Comparison of ENCODE assay signal across 8 cellular contexts in the genomic region with DNA sequence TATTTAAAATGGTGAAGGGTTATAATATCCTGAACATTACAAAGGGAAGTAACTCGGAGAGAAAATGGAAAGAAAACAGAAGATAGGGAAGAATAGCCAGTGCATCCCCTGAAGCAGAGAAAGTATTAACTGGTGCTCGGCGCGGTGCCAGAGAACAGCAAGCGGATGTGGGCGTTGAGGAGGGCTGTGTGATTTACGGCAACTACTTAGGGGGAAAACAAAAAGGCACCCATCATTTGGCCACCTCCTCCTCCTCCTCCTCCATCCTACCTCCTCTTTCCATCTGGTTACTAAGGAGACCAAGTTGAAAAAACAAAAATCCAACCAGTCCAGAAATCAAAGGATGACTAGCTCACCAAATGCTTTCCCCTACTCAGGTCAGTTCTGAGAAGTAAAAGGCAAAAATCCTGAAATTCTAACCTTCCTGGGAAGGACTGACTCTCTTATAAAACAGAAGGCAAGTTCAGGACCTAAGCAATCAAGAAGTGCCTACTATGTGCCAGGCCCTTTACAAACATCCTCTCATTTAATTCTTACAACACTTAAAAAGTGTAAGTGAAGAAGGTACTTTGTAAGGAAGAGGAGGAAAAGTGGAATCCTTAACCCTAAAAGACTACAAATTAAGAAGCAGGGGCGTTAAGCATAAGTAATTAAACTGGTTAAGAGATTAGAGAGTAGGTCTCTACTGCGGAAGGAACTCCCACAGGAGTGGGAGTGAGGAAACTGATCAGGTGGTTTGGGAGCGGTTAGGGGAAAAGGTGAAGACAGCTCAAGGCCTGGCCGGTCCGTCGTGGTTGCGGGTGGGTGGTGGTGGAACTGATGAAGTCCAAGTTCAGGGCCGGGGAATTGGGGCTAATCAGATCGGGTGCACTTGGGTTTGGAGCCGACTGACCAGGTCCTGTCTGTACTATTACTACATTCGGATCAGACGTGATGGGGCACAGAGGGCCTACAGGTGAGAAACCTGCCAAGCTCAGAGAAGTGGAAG. TPM values are rescaled to one million over a fixed set of nuclear protein-coding genes. Genes with fewer than 3 reads are reported as not detected.
DNase-seq lines count a peak whose midpoint lies in the region; TF ChIP-seq lines count a peak whose summit lies in the region.

No MANE protein-coding gene starts in this region.

- H3K79me2 ChIP-seq in mesendoderm (ENCODE audit: control insufficient read depth, insufficient read depth, low read length) = peaks cover 8% of the 10 kb centered on the region

- peak overlapping the region; percentile 95 for H3K56ac ChIP-seq in mesendoderm (ENCODE audit: low read length)

- H3K4ac ChIP-seq in mesendoderm (ENCODE audit: low read depth, low read length) = no peak overlapping the region

- H4K8ac ChIP-seq in mesendoderm (ENCODE audit: low read depth, low read length) = no peak overlapping the region

- no peak overlapping the region for H4K5ac ChIP-seq in mesendoderm (ENCODE audit: low read length)

- TF ChIP-seq POLR2A in testis (IDR thresholded peaks at IDR 0.05) = no peak

- peak overlapping the region; percentile 70 for H3K23ac ChIP-seq in mesendoderm (ENCODE audit: low read length)

- H3K27me3 ChIP-seq in HUES6 (ENCODE audit: control insufficient read depth, insufficient read depth, low read length) = no peaks in the 10 kb centered on the region
- no peaks in the 10 kb centered on the region for H3K27me3 ChIP-seq in mesendoderm (ENCODE audit: insufficient read depth, low read length, poor library complexity)
- no peaks in the 10 kb centered on the region for H3K27me3 ChIP-seq in testis

- no CpG with 5 or more reads among the region's 19 CpGs for WGBS in mesendoderm (ENCODE audit: extremely low coverage, insufficient coverage, low lambda C conversion rate)
- 2 to 3% methylated on average over 19 of the region's 19 CpGs for WGBS in testis, 2 donors

- DNase-seq in ELR (ENCODE audit: low read depth) (peak; percentile 79), T-helper 1 cell (peak in 3 of 5 donors; percentile 14 to 30 (median 23)), dermis blood vessel endothelial cell (peak; percentile 33), mesendoderm (peak; percentile 10), testis (peak; percentile 47), GM19240 (ENCODE audit: insufficient read length, low spot score) (no peak), NOMO-1 treated with DMSO at 0.1 percent for 48 hours (lab: John Stamatoyannopoulos, UW; ENCODE audit: unreplicated experiment) (no peak)

- H3K36me3 ChIP-seq in HUES6 (ENCODE audit: control insufficient read depth, insufficient read depth, low read length) (peaks cover 18% of the 10 kb centered on the region), mesendoderm (ENCODE audit: control insufficient read depth, insufficient read depth, low read length) (no peaks in the 10 kb centered on the region), testis (ENCODE audit: low read depth, missing control alignments) (no peaks in the 10 kb centered on the region)

- no peak overlapping the region for H2BK120ac ChIP-seq in mesendoderm (ENCODE audit: low read depth, low read length)

- H3K9me3 ChIP-seq in HUES6 (ENCODE audit: control insufficient read depth, insufficient read depth, low read depth, low read length) (no peaks in the 10 kb centered on the region), testis (no peaks in the 10 kb centered on the region)

- H3K4me3 ChIP-seq in HUES6 (ENCODE audit: low read depth, low read length) = peak overlapping the region; percentile 99
- peak overlapping the region; percentile 89 for H3K4me3 ChIP-seq in mesendoderm (ENCODE audit: low read length)
- peak overlapping the region; percentile 83 to 84 for H3K4me3 ChIP-seq in testis

- H3K9ac ChIP-seq in HUES6 (ENCODE audit: low read length) (peak overlapping the region; percentile 88), mesendoderm (ENCODE audit: low read length) (peak overlapping the region; percentile 87)

- no peak overlapping the region for H2BK5ac ChIP-seq in mesendoderm (ENCODE audit: low read length)

- no peak overlapping the region for H2AK5ac ChIP-seq in mesendoderm (ENCODE audit: low read length)

- H3K4me2 ChIP-seq in mesendoderm (ENCODE audit: low read length) = peak overlapping the region; percentile 99

- intact Hi-C loops in testis (cut with DNase I; ENCODE audit: low total_unique reads) = no loop called here

- H2BK15ac ChIP-seq in mesendoderm (replicated peaks; ENCODE audit: low read depth) = no peak overlapping the region

- H3K27ac ChIP-seq in HUES6 (ENCODE audit: low read depth, low read length) = no peak overlapping the region
- H3K27ac ChIP-seq in mesendoderm (ENCODE audit: low read depth, low read length) = no peak overlapping the region
- H3K27ac ChIP-seq in testis = peak overlapping the region; percentile 14 to 80

- peaks cover 10% of the 10 kb centered on the region for H3K79me1 ChIP-seq in mesendoderm (ENCODE audit: low read length)

- no peak for TF ChIP-seq CTCF in testis (IDR thresholded peaks at IDR 0.05)

- no peaks in the 10 kb centered on the region for H3K4me1 ChIP-seq in HUES6 (ENCODE audit: control insufficient read depth, insufficient read depth, low read length)
- H3K4me1 ChIP-seq in mesendoderm (ENCODE audit: control insufficient read depth, low read depth, low read length) = peaks cover 2% of the 10 kb centered on the region
- H3K4me1 ChIP-seq in testis = peaks cover 14% of the 10 kb centered on the region

- H3K18ac ChIP-seq in mesendoderm (ENCODE audit: low read length) = no peak overlapping the region

RNA-seq across cellular contexts. Expression of a gene that starts 1.0 kb away (rescaled TPM):
- total RNA-seq in dermis blood vessel endothelial cell (8.5 and 10.9 TPM in 2 replicates), testis (10 to 100 TPM; 30.7 to 33.7 TPM)
- polyA plus RNA-seq in mesendoderm (2013, experiment 1 of 2) = 34.9 TPM
- 35.8 TPM for polyA plus RNA-seq in mesendoderm (2013, experiment 2 of 2)
- 45.0 TPM for polyA plus RNA-seq in testis (ENCODE audit: insufficient read depth, low read depth, low replicate concordance)

Comparison
In these comparisons a context has a peak if more than half of its experiments do, and no peak if none do; other contexts are left out.
1. DNase-seq: peak in ELR (single experiment), T-helper 1 cell (3 of 5), dermis blood vessel endothelial cell (single experiment), mesendoderm (single experiment) and testis (single experiment); none in GM19240 (single experiment) and NOMO-1 treated with DMSO at 0.1 percent for 48 hours (single experiment).
2. H3K27ac ChIP-seq: peak in testis (2 of 2); none in HUES6 (single experiment) and mesendoderm (single experiment).
3. Peak in every context shown above with its lines, with median percentiles within 50 percentile points of each other: H3K4me3 ChIP-seq.